Comparison of ENCODE assay signal across 16 cellular contexts in the genomic region with DNA sequence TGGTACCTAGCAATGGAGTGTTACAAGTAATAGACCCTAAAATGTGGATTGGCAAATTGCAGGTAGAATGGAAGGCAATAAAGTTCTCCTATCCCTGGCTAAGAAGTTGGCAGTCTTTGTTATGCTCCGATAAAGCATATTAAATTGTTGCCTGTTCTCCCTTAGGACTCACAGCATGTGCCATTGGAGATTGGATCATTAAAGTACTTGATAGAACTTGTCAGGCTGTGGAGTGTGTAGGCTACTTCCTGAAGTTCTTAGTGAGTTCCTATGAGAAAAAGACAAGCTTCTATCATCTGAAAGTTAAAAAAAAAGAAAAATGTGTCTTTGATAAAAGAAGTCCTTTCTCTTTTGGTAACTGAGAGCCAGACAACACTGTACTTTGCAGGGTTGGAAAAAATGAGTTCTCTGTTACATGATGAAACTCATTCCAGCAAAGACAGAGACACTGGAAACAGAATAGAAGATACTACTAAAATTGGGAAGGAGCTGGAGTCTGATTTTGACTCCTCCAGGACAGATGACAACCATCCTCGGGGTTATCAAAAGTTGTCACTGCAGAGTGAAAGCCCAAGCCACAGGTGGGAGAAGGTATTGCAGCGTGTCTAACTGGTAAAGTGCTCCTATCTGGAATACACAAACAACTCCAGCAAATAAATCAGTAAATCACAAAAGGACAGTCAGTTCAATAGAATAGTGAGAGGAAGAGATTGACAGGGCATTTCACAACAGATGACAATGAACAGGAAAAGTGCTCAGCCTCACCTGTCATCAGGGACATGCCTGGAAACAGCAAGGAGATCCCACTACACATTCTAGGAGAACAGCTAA.
A peak's percentile ranks its signal among the peaks of the same experiment; 100 is the strongest.
DNase-seq lines count a peak whose midpoint lies in the region; ATAC-seq, FAIRE-seq and TF ChIP-seq lines count a peak whose summit lies in the region.
"Had no signal": no experiment of that assay in that cellular context is flagged by ENCODE, and none has a peak within 500 bp of the region (broad histone marks: within the 10 kb centered on the region; RNA-seq: fewer than 3 reads in every experiment).

No MANE protein-coding gene starts in this region.

- no TSS peak for BruUV-seq in GM12878 (replicated peaks; lab: Mats Ljungman, UMichigan)

- TF ChIP-seq POLR2A in GM12878 (IDR thresholded peaks at IDR 0.05; ENCODE audit: low read depth, low read length) (no peak), suprapubic skin (IDR thresholded peaks at IDR 0.05) (no peak)

- SMC1A ChIA-PET in GM12878 (lab: Charles Lee; ENCODE audit: uncharacterized antibody, unreplicated experiment), result interaction anchor here (1.2 kb wide), 1 partner anchor 400 kb away, joined by 4 read pairs; no protein-coding TSS in a partner anchor

- CTCF ChIA-PET in HEK293 (lab: Yijun Ruan, JAX) (interaction anchor here (0.6 to 5.6 kb wide), 16 partner anchors 8 to 401 kb away, joined by 3 to 85 read pairs (median 4); no protein-coding TSS in a partner anchor), GM12878 (lab: Yijun Ruan, JAX) (interaction anchor here (0.6 to 1.4 kb wide), 5 partner anchors 9 to 366 kb away, joined by 3 to 9 read pairs (median 3); no protein-coding TSS in a partner anchor)

- H3K9me3 ChIP-seq in HEK293 (ENCODE audit: control insufficient read depth, insufficient read depth, low read depth, low read length) (no peaks in the 10 kb centered on the region), GM12878 (replicated peaks; ENCODE audit: control insufficient read depth, insufficient read depth, low read length) (no peaks in the 10 kb centered on the region), suprapubic skin (no peaks in the 10 kb centered on the region)
- H3K9me3 ChIP-seq: testis had no signal

- H3K27ac ChIP-seq in HEK293 (ENCODE audit: extremely low read depth, low read depth, low read length) (no peak overlapping the region), GM12878 (ENCODE audit: control insufficient read depth, insufficient read depth) (no peak overlapping the region), foreskin keratinocyte (no peak overlapping the region), suprapubic skin (no peak overlapping the region)
- H3K27ac ChIP-seq: testis had no signal

- peak; percentile 55 for DNase-seq in DMS153 treated with DMSO at 0.1 percent for 48 hours (lab: John Stamatoyannopoulos, UW; ENCODE audit: unreplicated experiment)
- no peak for DNase-seq in GM12878 (ENCODE audit: low read depth, low spot score)
- DNase-seq in foreskin keratinocyte, result peak in 1 of 2 donors; percentile 56
- no peak for DNase-seq in suprapubic skin (ENCODE audit: low spot score in 2 of 2)
- no peak for DNase-seq in stimulated activated CD4-positive, alpha-beta T cell treated with anti-CD3 and anti-CD28 coated beads, Interleukin-2, amount 100 ng/mL, for 24 hours
- DNase-seq in NK-92 (lab: John Stamatoyannopoulos, UW; ENCODE audit: unreplicated experiment), result no peak
- no peak for DNase-seq in NAMALWA (ENCODE audit: low spot score)
- DNase-seq: activated T-cell treated with anti-CD3 and anti-CD28 coated beads, Interleukin-2, amount 50 U/mL, for 48 hours; hippocampal formation; islet precursor cell; mesendoderm; NCI-H187; NCI-H510A; SIG-M5; testis had no signal

- H3K4me3 ChIP-seq in HEK293 (ENCODE audit: low read depth, low read length), result no peak overlapping the region
- H3K4me3 ChIP-seq in GM12878, result no peak overlapping the region
- no peak overlapping the region for H3K4me3 ChIP-seq in suprapubic skin
- H3K4me3 ChIP-seq: testis had no signal

- intact Hi-C loops in GM12878 (cut with micrococcal nuclease; ENCODE audit: unreplicated experiment), result loop anchor here (10.0 kb wide), 1 partner anchor 1073 kb away; no protein-coding TSS in a partner anchor

- no peak for TF ChIP-seq EP300 in GM12878 (IDR thresholded peaks at IDR 0.05; ENCODE audit: borderline replicate concordance in 1 of 2, control insufficient read depth in 1 of 2, low read depth in 2 of 2, low read length in 2 of 2)
- TF ChIP-seq EP300 in suprapubic skin (IDR thresholded peaks at IDR 0.05), result no peak

- POLR2A ChIA-PET in HEK293 (lab: Yijun Ruan, JAX) (no interaction called here), GM12878 (lab: Charles Lee) (interaction anchor here (0.6 to 1.2 kb wide), 2 partner anchors 57 to 330 kb away, joined by 3 read pairs; no protein-coding TSS in a partner anchor)

- no peaks in the 10 kb centered on the region; the same call in 1 of the 2 replicates for H3K4me1 ChIP-seq in HEK293 (ENCODE audit: control insufficient read depth, insufficient read depth, low read length)
- no peaks in the 10 kb centered on the region; the same call in 1 of the 2 replicates for H3K4me1 ChIP-seq in GM12878 (ENCODE audit: control insufficient read depth, insufficient read depth, low read length)
- peaks cover 20% of the 10 kb centered on the region for H3K4me1 ChIP-seq in foreskin keratinocyte
- peaks cover 9% of the 10 kb centered on the region for H3K4me1 ChIP-seq in suprapubic skin
- H3K4me1 ChIP-seq: testis had no signal

- TF ChIP-seq CTCF in HEK293 (tag by site-specific recombination; IDR thresholded peaks at IDR 0.05) (0 out of 2 replicates have a peak, but pooled peaks have one; percentile 24), GM12878 (IDR thresholded peaks at IDR 0.05 in 2 of 3, conservative IDR thresholded peaks at IDR 0.05 in 1 of 3; ENCODE audit: control insufficient read depth in 2 of 3, extremely low read depth in 1 of 3, insufficient read depth in 1 of 3, low read depth in 3 of 3, low read length in 3 of 3) (no peak), foreskin keratinocyte (conservative IDR thresholded peaks at IDR 0.05) (peak; percentile 12), suprapubic skin (IDR thresholded peaks at IDR 0.05) (no peak)

- no peaks in the 10 kb centered on the region for H3K79me2 ChIP-seq in GM12878 (ENCODE audit: control insufficient read depth, insufficient read depth, low read length)

- no peaks in the 10 kb centered on the region for H3K36me3 ChIP-seq in HEK293 (ENCODE audit: control insufficient read depth in 2 of 2, insufficient read depth in 1 of 2, low read length in 2 of 2)
- H3K36me3 ChIP-seq in GM12878 (ENCODE audit: control insufficient read depth in 2 of 2, insufficient read depth in 2 of 2, low read length in 1 of 2), result no peaks in the 10 kb centered on the region
- H3K36me3 ChIP-seq in suprapubic skin, result no peaks in the 10 kb centered on the region

- H2AFZ ChIP-seq in GM12878 (ENCODE audit: control insufficient read depth, low read depth, low read length), result no peak overlapping the region

- no peak overlapping the region for H3K4me2 ChIP-seq in GM12878 (ENCODE audit: control insufficient read depth, insufficient read depth)

- ATAC-seq in GM12878 (0 out of 3 replicates have a peak, but pooled peaks have one; percentile 36), foreskin keratinocyte (peak; percentile 48)

- in situ Hi-C loops in GM12878 (cut with MboI), result no loop called here

- no peak for FAIRE-seq in GM12878 (lab: Jason Lieb, UNC)

- H3K9ac ChIP-seq in GM12878 (ENCODE audit: control insufficient read depth, insufficient read depth, low read length), result no peak overlapping the region

- TF ChIP-seq RAD21 in GM12878 (IDR thresholded peaks at IDR 0.05; ENCODE audit: insufficient read depth, low read depth, low read length), result no peak

- WGBS in GM12878 (ENCODE audit: insufficient coverage, insufficient replicate concordance, low lambda C conversion rate, missing lambda C conversion rate), result 45% methylated on average over 3 of the region's 3 CpGs
- WGBS in suprapubic skin, result 39% methylated on average over 3 of the region's 3 CpGs

- H3K27me3 ChIP-seq in GM12878 (replicated peaks in 1 of 2; ENCODE audit: control insufficient read depth in 2 of 2, insufficient read depth in 2 of 2, low read length in 1 of 2) (no peaks in the 10 kb centered on the region), foreskin keratinocyte (no peaks in the 10 kb centered on the region), suprapubic skin (no peaks in the 10 kb centered on the region)
- H3K27me3 ChIP-seq: testis had no signal

- no peaks in the 10 kb centered on the region for H4K20me1 ChIP-seq in GM12878 (ENCODE audit: control insufficient read depth, insufficient read depth)

- RAD21 ChIA-PET in GM12878 (lab: Charles Lee; ENCODE audit: unreplicated experiment), result interaction anchor here (1.2 kb wide), 1 partner anchor 9 kb away, joined by 4 read pairs; no protein-coding TSS in a partner anchor

TF ChIP-seq in HEK293, 187 proteins besides CTCF, POLR2A, EP300 and RAD21 (continues in another document):
- no peak for TF ChIP-seq TRIM28 (IDR thresholded peaks at IDR 0.05; ENCODE audit: borderline replicate concordance, low read length)
- no peak for TF ChIP-seq ZNF223 (tag by site-specific recombination; IDR thresholded peaks at IDR 0.05)
- no peak for TF ChIP-seq ZNF670 (tag by site-specific recombination; IDR thresholded peaks at IDR 0.05; ENCODE audit: low read depth)
- no peak; the same call in 1 of the 2 replicates for TF ChIP-seq ZNF239 (tag by site-specific recombination; IDR thresholded peaks at IDR 0.05)
- TF ChIP-seq SCRT1 (tag by site-specific recombination; IDR thresholded peaks at IDR 0.05; ENCODE audit: borderline replicate concordance), result peak; percentile 86
- 0 out of 2 replicates have a peak, but pooled peaks have one; percentile 2 for TF ChIP-seq ZNF677 (tag by site-specific recombination; IDR thresholded peaks at IDR 0.05)
- peak; percentile 94 for TF ChIP-seq SCRT2 (tag by site-specific recombination; IDR thresholded peaks at IDR 0.05)
- no peak for TF ChIP-seq KLF9 (tag by site-specific recombination; IDR thresholded peaks at IDR 0.05; ENCODE audit: low read depth)
- no peak for TF ChIP-seq ZNF654 (tag by site-specific recombination; IDR thresholded peaks at IDR 0.05; ENCODE audit: low read depth)
- no peak for TF ChIP-seq ZNF830 (tag by site-specific recombination; IDR thresholded peaks at IDR 0.05; ENCODE audit: low read depth)

TF ChIP-seq in GM12878, 131 proteins besides CTCF, POLR2A, EP300 and RAD21 (continues in another document):
- no peak for TF ChIP-seq NR2F1 (conservative IDR thresholded peaks at IDR 0.05)
- no peak for TF ChIP-seq CBX5 (IDR thresholded peaks at IDR 0.05; ENCODE audit: low read depth)
- no peak for TF ChIP-seq BRCA1 (IDR thresholded peaks at IDR 0.05; ENCODE audit: low read depth, low read length)
- no peak for TF ChIP-seq GABPA (IDR thresholded peaks at IDR 0.05; ENCODE audit: low read depth)
- TF ChIP-seq IRF3 (IDR thresholded peaks at IDR 0.05), result no peak

Comparison
In these comparisons a context has a peak if more than half of its experiments do, and no peak if none do; other contexts are left out.
1. CTCF ChIP-seq: peak in HEK293 (single experiment) and foreskin keratinocyte (single experiment); none in GM12878 (0 of 3) and suprapubic skin (0 of 2).